In the genomic region with DNA sequence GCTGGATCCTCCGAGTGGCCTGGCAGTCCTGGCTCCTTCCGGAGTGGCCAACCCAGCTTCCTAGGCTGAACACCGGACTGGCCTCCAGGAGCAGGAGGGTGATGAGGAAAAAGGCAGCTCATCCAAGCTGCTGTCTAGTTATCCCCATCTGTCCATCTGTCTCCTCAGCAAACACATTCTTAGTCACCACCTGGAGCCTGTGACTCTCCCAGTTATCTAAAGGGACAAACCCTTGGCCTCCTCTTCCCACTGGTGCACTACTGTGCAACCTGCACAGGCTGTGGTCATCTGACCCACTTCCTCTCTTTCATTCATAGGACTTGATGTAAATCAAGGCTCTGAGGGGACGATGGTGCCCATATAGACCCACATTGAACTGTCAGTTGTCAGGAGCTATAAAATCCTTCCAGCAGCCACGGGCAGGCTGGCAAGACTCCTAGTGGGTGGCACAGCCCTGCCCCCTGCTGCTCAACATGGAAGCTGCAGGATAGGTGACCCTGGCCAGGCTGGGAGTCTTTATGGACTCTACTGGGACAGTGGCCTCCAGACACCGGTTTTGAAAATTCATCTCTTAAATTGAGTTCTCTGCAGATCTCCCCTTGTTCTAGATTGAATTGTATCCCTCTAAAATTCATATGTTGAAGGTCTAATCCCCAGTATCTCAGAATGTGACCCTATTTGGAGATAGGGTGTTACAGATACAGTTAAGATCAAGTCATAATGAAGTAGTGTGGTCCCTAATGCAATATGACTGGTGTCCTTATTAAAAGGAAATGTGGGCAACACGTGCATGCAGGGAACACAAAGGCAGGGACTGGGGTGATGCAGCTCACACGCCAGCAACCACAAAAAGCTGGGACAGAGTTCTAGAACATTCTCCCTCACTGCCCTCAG, we compare ENCODE assay signal across 8 cellular contexts. TPM values are rescaled to one million over a fixed set of nuclear protein-coding genes. Genes with fewer than 3 reads are reported as not detected.
A peak's percentile ranks its signal among the peaks of the same experiment; 100 is the strongest.
DNase-seq lines count a peak whose midpoint lies in the region; ATAC-seq, FAIRE-seq and TF ChIP-seq lines count a peak whose summit lies in the region.

No MANE protein-coding gene starts in this region.

- no peak overlapping the region for H2BK20ac ChIP-seq in H1 (ENCODE audit: low read length)

- no peak overlapping the region for H2AK5ac ChIP-seq in H1 (ENCODE audit: low read depth, low read length)

- peak; percentile 89 for DNase-seq in Ammon's horn (ENCODE audit: low spot score)
- DNase-seq in HL-60 (ENCODE audit: low read depth in 1 of 2, low spot score in 1 of 2): peak; percentile 45 to 78
- DNase-seq in NOMO-1 treated with DMSO at 0.1 percent for 48 hours (lab: John Stamatoyannopoulos, UW; ENCODE audit: unreplicated experiment): peak; percentile 59
- peak; percentile 68 to 75 (median 69) for DNase-seq in activated CD8-positive, alpha-beta memory T cell treated with anti-CD3 and anti-CD28 coated beads for 48 hours (ENCODE audit: low read depth in 2 of 3, low spot score in 2 of 3)
- DNase-seq in H1 (ENCODE audit: low read depth in 1 of 2, low spot score in 2 of 2): peak; percentile 33 to 90
- DNase-seq in middle frontal gyrus (ENCODE audit: extremely low spot score, low spot score): peak; percentile 58
- peak; percentile 65 to 73 for DNase-seq in stimulated activated CD8-positive, alpha-beta memory T cell treated with anti-CD3 and anti-CD28 coated beads, Interleukin-4, amount 100 ng/mL, for 4 hours (ENCODE audit: low read depth in 2 of 2, low spot score in 1 of 2)

- H2BK120ac ChIP-seq in H1 (replicated peaks; ENCODE audit: low read depth, low read length): no peak overlapping the region

- no peak overlapping the region for H3K18ac ChIP-seq in H1 (ENCODE audit: extremely low read depth, low read length)

- no peak overlapping the region for H4K5ac ChIP-seq in H1 (ENCODE audit: insufficient read length, low read depth, low read length)

- H3K9ac ChIP-seq in H1 (replicated peaks in 1 of 4; ENCODE audit: extremely low read depth in 1 of 4, low read depth in 3 of 4, low read length in 3 of 4): no peak overlapping the region

- H3K27me3 ChIP-seq in HL-60 (ENCODE audit: insufficient read depth, poor library complexity, severe bottlenecking): no peaks in the 10 kb centered on the region
- H3K27me3 ChIP-seq in H1 (replicated peaks in 1 of 4; ENCODE audit: control insufficient read depth in 3 of 4, extremely low read depth in 1 of 4, insufficient read depth in 3 of 4, low read length in 3 of 4): no peaks in the 10 kb centered on the region

- H3K9me3 ChIP-seq in H1 (ENCODE audit: insufficient read depth in 2 of 2, low read depth in 1 of 2, low read length in 1 of 2): peaks cover 0 to 3% of the 10 kb centered on the region in 2 experiments; a peak in 1 of 4 replicates

- 51% methylated on average over 8 of the region's 8 CpGs; no CpG with 5 or more reads in 1 of the 2 experiments for WGBS in H1 (ENCODE audit: extremely low coverage in 1 of 2, insufficient coverage in 1 of 2, insufficient read length in 1 of 2, insufficient replicate concordance in 2 of 2, low coverage in 1 of 2, low lambda C conversion rate in 2 of 2, missing lambda C conversion rate in 1 of 2), 2 experiments

- H2BK12ac ChIP-seq in H1 (ENCODE audit: low read depth, low read length): no peak overlapping the region

- H3K23ac ChIP-seq in H1 (ENCODE audit: insufficient read length): no peak overlapping the region

- H3K23me2 ChIP-seq in H1 (ENCODE audit: low read depth, low read length): no peaks in the 10 kb centered on the region

- H2BK15ac ChIP-seq in H1 (ENCODE audit: low read length): peak overlapping the region; percentile 5; the same call in 1 of the 2 replicates

- POLR2A ChIA-PET in H1 (lab: Charles Lee; ENCODE audit: partially characterized antibody): interaction anchor here (0.7 to 4.8 kb wide), 5 partner anchors 8 to 57 kb away, joined by 3 to 11 read pairs (median 4); a partner anchor contains a TSS

- ATAC-seq in GM19025 (IDR thresholded peaks at IDR 0.05; ENCODE audit: low read depth, unreplicated experiment): peak; percentile 68

- no peak for TF ChIP-seq EP300 in H1 (IDR thresholded peaks at IDR 0.05; ENCODE audit: borderline replicate concordance in 1 of 2, low read depth in 2 of 2, low read length in 2 of 2)

- FAIRE-seq in H1 (lab: Jason Lieb, UNC): no peak

- no peak overlapping the region for H3K14ac ChIP-seq in H1 (ENCODE audit: insufficient read length)

- H3K4me1 ChIP-seq in H1 (replicated peaks in 1 of 4; ENCODE audit: control insufficient read depth in 3 of 4, insufficient read depth in 4 of 4, low read length in 3 of 4): no peaks in the 10 kb centered on the region

- H3K4ac ChIP-seq in H1 (replicated peaks; ENCODE audit: insufficient read length, low read depth, low read length): no peak overlapping the region

- no peaks in the 10 kb centered on the region for H3K79me2 ChIP-seq in H1 (ENCODE audit: control insufficient read depth in 1 of 2, insufficient read depth in 2 of 2, low read length in 2 of 2)

- TF ChIP-seq CTCF in HL-60 (IDR thresholded peaks at IDR 0.05; ENCODE audit: insufficient read depth, low read length) (peak; percentile 79), H1 (IDR thresholded peaks at IDR 0.05; ENCODE audit: control extremely low read depth in 1 of 3, insufficient read depth in 1 of 3, low read depth in 1 of 3, low read length in 3 of 3) (peak; percentile 90 to 96 (median 94))

- no peak overlapping the region for H2BK5ac ChIP-seq in H1 (ENCODE audit: low read depth, low read length)

- H3K4me2 ChIP-seq in H1 (ENCODE audit: insufficient read depth in 1 of 2, low read depth in 2 of 2, low read length in 2 of 2): no peak overlapping the region

- no peaks in the 10 kb centered on the region for H4K20me1 ChIP-seq in H1 (replicated peaks in 1 of 2; ENCODE audit: control insufficient read depth in 1 of 2, insufficient read depth in 2 of 2, low read length in 2 of 2)

- no peak overlapping the region for H4K8ac ChIP-seq in H1 (ENCODE audit: extremely low read depth, insufficient read depth, low read length)

- no peak overlapping the region for H4K91ac ChIP-seq in H1 (replicated peaks; ENCODE audit: insufficient read length, low read length)

- no peaks in the 10 kb centered on the region for H3K79me1 ChIP-seq in H1 (ENCODE audit: low read depth, low read length)

- peak; percentile 93 to 96 for TF ChIP-seq RAD21 in H1 (IDR thresholded peaks at IDR 0.05 in 1 of 2, conservative IDR thresholded peaks at IDR 0.05 in 1 of 2; ENCODE audit: low read depth in 2 of 2, low read length in 2 of 2)

- H3K27ac ChIP-seq in HL-60 (replicated peaks): no peak overlapping the region
- H3K27ac ChIP-seq in H1 (ENCODE audit: low read depth, low read length): no peak overlapping the region

- CTCF ChIA-PET in H1 (lab: Charles Lee; ENCODE audit: partially characterized antibody): interaction anchor here (0.6 to 5.6 kb wide), 53 partner anchors 8 to 324 kb away, joined by 3 to 155 read pairs (median 5); a partner anchor contains a TSS

- H3K36me3 ChIP-seq in H1 (ENCODE audit: control insufficient read depth in 2 of 4, insufficient read depth in 4 of 4, low read length in 3 of 4): no peaks in the 10 kb centered on the region

- no peak overlapping the region for H3K56ac ChIP-seq in H1 (replicated peaks; ENCODE audit: insufficient read length, low read depth, low read length)

- H3K4me3 ChIP-seq in HL-60 (replicated peaks; ENCODE audit: insufficient read depth, low read length): no peak overlapping the region
- H3K4me3 ChIP-seq in H1 (ENCODE audit: extremely low read depth in 1 of 4, insufficient read depth in 2 of 4, low read depth in 3 of 4, low read length in 4 of 4): no peak overlapping the region

- no peak for TF ChIP-seq POLR2A in H1 (IDR thresholded peaks at IDR 0.05; ENCODE audit: control extremely low read depth in 1 of 2, low read depth in 2 of 2, low read length in 2 of 2)

- H2AFZ ChIP-seq in H1 (ENCODE audit: low read length): no peak overlapping the region

RNA-seq across cellular contexts. Expression of a gene that starts 29.3 kb away (rescaled TPM):
- 8.7 and 10.1 TPM in 2 replicates for total RNA-seq in H1 (2021; fragmentation: NEBNext Ultra II Directional; extraction: Animal tissue kit (Norgen Biotek cat#: 25700))
- polyA plus RNA-seq in H1 (2011; rRNA removed): 10.4 and 11.7 TPM in 2 replicates
- 8.4 TPM for polyA plus RNA-seq in H1 (2011; cell fraction: cytosol; rRNA removed)
- 21.7 TPM for polyA plus RNA-seq in H1 (2011; cell fraction: nucleus; rRNA removed)
- 5.9 to 8.2 TPM (median 7.6 TPM) in 4 replicates for polyA plus RNA-seq in H1 (2012, experiment 1 of 2)
- 9.0 TPM for polyA plus RNA-seq in H1 (2012, experiment 2 of 2)
- 3.6 TPM for polyA plus RNA-seq in H1 (2013, experiment 1 of 2)
- polyA plus RNA-seq in H1 (2013, experiment 2 of 2): 3.2 TPM
- polyA minus RNA-seq in H1 (2011; rRNA and poly(A)+ RNA removed): 5.5 and 5.9 TPM in 2 replicates
- polyA minus RNA-seq in H1 (2011; cell fraction: cytosol; rRNA and poly(A)+ RNA removed): 5.7 TPM
- polyA minus RNA-seq in H1 (2011; cell fraction: nucleus; rRNA and poly(A)+ RNA removed): 26.8 TPM

RNA-seq across cellular contexts. Expression of a gene that starts 34.1 kb away (rescaled TPM):
- total RNA-seq in H1 (2021; fragmentation: NEBNext Ultra II Directional; extraction: Animal tissue kit (Norgen Biotek cat#: 25700)): 200 and 207 TPM in 2 replicates
- 60.3 and 89.1 TPM in 2 replicates for polyA plus RNA-seq in H1 (2011; rRNA removed)
- polyA plus RNA-seq in H1 (2011; cell fraction: cytosol; rRNA removed): 90.5 TPM
- polyA plus RNA-seq in H1 (2011; cell fraction: nucleus; rRNA removed): 50.4 TPM
- 125 to 145 TPM (median 130 TPM) in 4 replicates for polyA plus RNA-seq in H1 (2012, experiment 1 of 2)
- polyA plus RNA-seq in H1 (2012, experiment 2 of 2): 61.7 TPM
- polyA plus RNA-seq in H1 (2013, experiment 1 of 2): 108 TPM
- polyA plus RNA-seq in H1 (2013, experiment 2 of 2): 99.9 TPM
- 116 and 121 TPM in 2 replicates for polyA minus RNA-seq in H1 (2011; rRNA and poly(A)+ RNA removed)
- polyA minus RNA-seq in H1 (2011; cell fraction: cytosol; rRNA and poly(A)+ RNA removed): 74.0 TPM
- polyA minus RNA-seq in H1 (2011; cell fraction: nucleus; rRNA and poly(A)+ RNA removed): 149 TPM

RNA-seq across cellular contexts. Expression of a gene that starts 36.2 kb away (rescaled TPM):
- 0.60 and 0.75 TPM in 2 replicates for total RNA-seq in H1 (2021; fragmentation: NEBNext Ultra II Directional; extraction: Animal tissue kit (Norgen Biotek cat#: 25700))
- 1.4 and 2.2 TPM in 2 replicates for polyA plus RNA-seq in H1 (2011; rRNA removed)
- 1.4 TPM for polyA plus RNA-seq in H1 (2011; cell fraction: cytosol; rRNA removed)
- polyA plus RNA-seq in H1 (2011; cell fraction: nucleus; rRNA removed): 2.5 TPM
- polyA plus RNA-seq in H1 (2012, experiment 1 of 2): 0.28 to 1.2 TPM (median 0.73 TPM) in 4 replicates
- 0.54 TPM for polyA plus RNA-seq in H1 (2012, experiment 2 of 2)
- 0.67 TPM for polyA plus RNA-seq in H1 (2013, experiment 1 of 2)
- polyA plus RNA-seq in H1 (2013, experiment 2 of 2): 0.46 TPM
- polyA minus RNA-seq in H1 (2011; rRNA and poly(A)+ RNA removed): 1.2 and 1.6 TPM in 2 replicates
- polyA minus RNA-seq in H1 (2011; cell fraction: cytosol; rRNA and poly(A)+ RNA removed): 1.8 TPM
- polyA minus RNA-seq in H1 (2011; cell fraction: nucleus; rRNA and poly(A)+ RNA removed): 1.8 TPM

RNA-seq across cellular contexts. Expression of a gene that starts 58.1 kb away (rescaled TPM):
- total RNA-seq in H1 (2021; fragmentation: NEBNext Ultra II Directional; extraction: Animal tissue kit (Norgen Biotek cat#: 25700)): 6.5 and 6.6 TPM in 2 replicates
- polyA plus RNA-seq in H1 (2011; rRNA removed): 5.8 and 8.3 TPM in 2 replicates
- polyA plus RNA-seq in H1 (2011; cell fraction: cytosol; rRNA removed): 6.6 TPM
- 14.4 TPM for polyA plus RNA-seq in H1 (2011; cell fraction: nucleus; rRNA removed)
- 3.3 to 6.4 TPM (median 5.3 TPM) in 4 replicates for polyA plus RNA-seq in H1 (2012, experiment 1 of 2)
- polyA plus RNA-seq in H1 (2012, experiment 2 of 2): 4.8 TPM
- 3.7 TPM for polyA plus RNA-seq in H1 (2013, experiment 1 of 2)
- polyA plus RNA-seq in H1 (2013, experiment 2 of 2): 4.0 TPM
- 4.4 and 4.9 TPM in 2 replicates for polyA minus RNA-seq in H1 (2011; rRNA and poly(A)+ RNA removed)
- 6.7 TPM for polyA minus RNA-seq in H1 (2011; cell fraction: cytosol; rRNA and poly(A)+ RNA removed)
- polyA minus RNA-seq in H1 (2011; cell fraction: nucleus; rRNA and poly(A)+ RNA removed): 6.8 TPM
